In the genomic region with DNA sequence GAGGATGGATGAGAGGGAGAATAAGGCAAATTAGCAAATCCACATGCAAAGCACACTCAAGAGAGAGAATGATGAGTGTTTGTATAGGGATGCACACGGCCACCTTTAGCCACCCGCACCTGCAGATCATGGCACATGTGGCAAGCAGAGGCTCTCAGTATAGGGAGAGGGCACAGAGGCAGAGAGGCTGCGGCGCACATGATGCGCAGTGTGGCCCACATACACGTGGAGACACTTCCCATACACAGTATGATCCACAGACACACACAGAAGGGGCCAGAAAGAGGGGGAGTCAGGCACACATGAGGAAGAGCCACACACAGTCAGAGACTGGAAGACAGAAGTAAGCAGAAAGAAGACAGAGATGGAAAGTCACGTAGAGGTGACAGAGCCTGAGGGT, we compare ENCODE assay signal across 1 cellular context.
TF ChIP-seq lines count a peak whose summit lies in the region.

No MANE protein-coding gene starts in this region.

TF ChIP-seq in HepG2, 621 proteins besides CTCF, POLR2A, EP300 and RAD21:
- TF ChIP-seq ZFP90 (CRISPR knock-in tag; IDR thresholded peaks at IDR 0.05; ENCODE audit: borderline replicate concordance), result no peak
- no peak for TF ChIP-seq HNF4G (IDR thresholded peaks at IDR 0.05; ENCODE audit: borderline replicate concordance, low read depth, low read length)
- no peak for TF ChIP-seq HNF4G (CRISPR knock-in tag; IDR thresholded peaks at IDR 0.05; ENCODE audit: borderline replicate concordance, low read depth)
- TF ChIP-seq ZNF563 (CRISPR knock-in tag; IDR thresholded peaks at IDR 0.05), result no peak
- TF ChIP-seq FIP1L1 (IDR thresholded peaks at IDR 0.05; ENCODE audit: borderline replicate concordance, insufficient read depth, low read depth, low read length), result no peak
- TF ChIP-seq, protein P1, sequence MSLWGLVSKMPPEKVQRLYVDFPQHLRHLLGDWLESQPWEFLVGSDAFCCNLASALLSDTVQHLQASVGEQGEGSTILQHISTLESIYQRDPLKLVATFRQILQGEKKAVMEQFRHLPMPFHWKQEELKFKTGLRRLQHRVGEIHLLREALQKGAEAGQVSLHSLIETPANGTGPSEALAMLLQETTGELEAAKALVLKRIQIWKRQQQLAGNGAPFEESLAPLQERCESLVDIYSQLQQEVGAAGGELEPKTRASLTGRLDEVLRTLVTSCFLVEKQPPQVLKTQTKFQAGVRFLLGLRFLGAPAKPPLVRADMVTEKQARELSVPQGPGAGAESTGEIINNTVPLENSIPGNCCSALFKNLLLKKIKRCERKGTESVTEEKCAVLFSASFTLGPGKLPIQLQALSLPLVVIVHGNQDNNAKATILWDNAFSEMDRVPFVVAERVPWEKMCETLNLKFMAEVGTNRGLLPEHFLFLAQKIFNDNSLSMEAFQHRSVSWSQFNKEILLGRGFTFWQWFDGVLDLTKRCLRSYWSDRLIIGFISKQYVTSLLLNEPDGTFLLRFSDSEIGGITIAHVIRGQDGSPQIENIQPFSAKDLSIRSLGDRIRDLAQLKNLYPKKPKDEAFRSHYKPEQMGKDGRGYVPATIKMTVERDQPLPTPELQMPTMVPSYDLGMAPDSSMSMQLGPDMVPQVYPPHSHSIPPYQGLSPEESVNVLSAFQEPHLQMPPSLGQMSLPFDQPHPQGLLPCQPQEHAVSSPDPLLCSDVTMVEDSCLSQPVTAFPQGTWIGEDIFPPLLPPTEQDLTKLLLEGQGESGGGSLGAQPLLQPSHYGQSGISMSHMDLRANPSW (CRISPR knock-in tag; IDR thresholded peaks at IDR 0.05; ENCODE audit: borderline replicate concordance), result no peak
- TF ChIP-seq RNF2 (conservative IDR thresholded peaks at IDR 0.05; ENCODE audit: low read depth), result no peak
- no peak for TF ChIP-seq ZFP36L1 (CRISPR knock-in tag; IDR thresholded peaks at IDR 0.05)
- TF ChIP-seq DPF2 (CRISPR knock-in tag; IDR thresholded peaks at IDR 0.05; ENCODE audit: borderline replicate concordance, low read depth), result no peak
- no peak for TF ChIP-seq ZNF547 (CRISPR knock-in tag; IDR thresholded peaks at IDR 0.05)
- TF ChIP-seq, protein P2, sequence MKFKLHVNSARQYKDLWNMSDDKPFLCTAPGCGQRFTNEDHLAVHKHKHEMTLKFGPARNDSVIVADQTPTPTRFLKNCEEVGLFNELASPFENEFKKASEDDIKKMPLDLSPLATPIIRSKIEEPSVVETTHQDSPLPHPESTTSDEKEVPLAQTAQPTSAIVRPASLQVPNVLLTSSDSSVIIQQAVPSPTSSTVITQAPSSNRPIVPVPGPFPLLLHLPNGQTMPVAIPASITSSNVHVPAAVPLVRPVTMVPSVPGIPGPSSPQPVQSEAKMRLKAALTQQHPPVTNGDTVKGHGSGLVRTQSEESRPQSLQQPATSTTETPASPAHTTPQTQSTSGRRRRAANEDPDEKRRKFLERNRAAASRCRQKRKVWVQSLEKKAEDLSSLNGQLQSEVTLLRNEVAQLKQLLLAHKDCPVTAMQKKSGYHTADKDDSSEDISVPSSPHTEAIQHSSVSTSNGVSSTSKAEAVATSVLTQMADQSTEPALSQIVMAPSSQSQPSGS (CRISPR knock-in tag; IDR thresholded peaks at IDR 0.05), result no peak
- no peak for TF ChIP-seq JARID2 (CRISPR knock-in tag; IDR thresholded peaks at IDR 0.05; ENCODE audit: insufficient replicate concordance)
- TF ChIP-seq KDM6A (CRISPR knock-in tag; IDR thresholded peaks at IDR 0.05; ENCODE audit: low read depth), result no peak
- TF ChIP-seq, protein P3, sequence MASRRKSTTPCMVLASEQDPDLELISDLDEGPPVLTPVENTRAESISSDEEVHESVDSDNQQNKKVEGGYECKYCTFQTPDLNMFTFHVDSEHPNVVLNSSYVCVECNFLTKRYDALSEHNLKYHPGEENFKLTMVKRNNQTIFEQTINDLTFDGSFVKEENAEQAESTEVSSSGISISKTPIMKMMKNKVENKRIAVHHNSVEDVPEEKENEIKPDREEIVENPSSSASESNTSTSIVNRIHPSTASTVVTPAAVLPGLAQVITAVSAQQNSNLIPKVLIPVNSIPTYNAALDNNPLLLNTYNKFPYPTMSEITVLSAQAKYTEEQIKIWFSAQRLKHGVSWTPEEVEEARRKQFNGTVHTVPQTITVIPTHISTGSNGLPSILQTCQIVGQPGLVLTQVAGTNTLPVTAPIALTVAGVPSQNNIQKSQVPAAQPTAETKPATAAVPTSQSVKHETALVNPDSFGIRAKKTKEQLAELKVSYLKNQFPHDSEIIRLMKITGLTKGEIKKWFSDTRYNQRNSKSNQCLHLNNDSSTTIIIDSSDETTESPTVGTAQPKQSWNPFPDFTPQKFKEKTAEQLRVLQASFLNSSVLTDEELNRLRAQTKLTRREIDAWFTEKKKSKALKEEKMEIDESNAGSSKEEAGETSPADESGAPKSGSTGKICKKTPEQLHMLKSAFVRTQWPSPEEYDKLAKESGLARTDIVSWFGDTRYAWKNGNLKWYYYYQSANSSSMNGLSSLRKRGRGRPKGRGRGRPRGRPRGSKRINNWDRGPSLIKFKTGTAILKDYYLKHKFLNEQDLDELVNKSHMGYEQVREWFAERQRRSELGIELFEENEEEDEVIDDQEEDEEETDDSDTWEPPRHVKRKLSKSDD (CRISPR knock-in tag; IDR thresholded peaks at IDR 0.05; ENCODE audit: low read depth), result no peak
- no peak for TF ChIP-seq NCOA1 (CRISPR knock-in tag; IDR thresholded peaks at IDR 0.05)
- TF ChIP-seq SRSF9 (IDR thresholded peaks at IDR 0.05; ENCODE audit: borderline replicate concordance, insufficient read depth, low read depth, low read length, poor library complexity, severe bottlenecking), result no peak
- TF ChIP-seq SMYD3 (CRISPR knock-in tag; IDR thresholded peaks at IDR 0.05), result no peak
